14 cellular contexts compared by ENCODE assay signal in genomic region chr19:718251-719024, GRCh38. TPM values are rescaled to one million over a fixed set of nuclear protein-coding genes. Genes with fewer than 3 reads are reported as not detected.
DNase-seq lines count a peak whose midpoint lies in the region; ATAC-seq and TF ChIP-seq lines count a peak whose summit lies in the region.
"Had no signal": no experiment of that assay in that cellular context is flagged by ENCODE, and none has a peak within 500 bp of the region (broad histone marks: within the 10 kb centered on the region; RNA-seq: fewer than 3 reads in every experiment).

No MANE protein-coding gene starts in this region.

- H3K4me3 Mint-ChIP-seq in GM23338 = no peak overlapping the region

- H3K9me2 ChIP-seq in GM23338 (ENCODE audit: insufficient read depth) = no peaks in the 10 kb centered on the region

- H3K4me2 ChIP-seq in GM23338 = peak overlapping the region; percentile 72; the same call in 1 of the 2 replicates

- H3K4me1 ChIP-seq in GM23338 (ENCODE audit: insufficient read depth) = peaks cover 5% of the 10 kb centered on the region; the same call in 1 of the 2 replicates
- H3K4me1 ChIP-seq in sigmoid colon = peaks cover 0 to 28% (median 18%) of the 10 kb centered on the region in 4 donors
- H3K4me1 ChIP-seq: HAP-1, pancreas had no signal

- TF ChIP-seq CTCF in GM23338 (conservative IDR thresholded peaks at IDR 0.05; ENCODE audit: low read depth in 2 of 2) = no peak
- TF ChIP-seq CTCF in sigmoid colon (IDR thresholded peaks at IDR 0.05) = no peak

- H3K27me3 ChIP-seq in GM23338 (ENCODE audit: insufficient read depth) = peaks cover 7% of the 10 kb centered on the region; the same call in 1 of the 2 replicates
- peaks cover 4 to 31% (median 6%) of the 10 kb centered on the region in 3 donors for H3K27me3 ChIP-seq in sigmoid colon
- H3K27me3 ChIP-seq: pancreas had no signal

- H3K4me1 Mint-ChIP-seq in GM23338 = peaks cover 7% of the 10 kb centered on the region; the same call in 1 of the 3 replicates

- no peaks in the 10 kb centered on the region for H3K79me2 ChIP-seq in GM23338 (replicated peaks; ENCODE audit: insufficient read depth)

- H3K36me3 ChIP-seq in GM23338 (ENCODE audit: insufficient read depth) = no peaks in the 10 kb centered on the region
- no peaks in the 10 kb centered on the region for H3K36me3 ChIP-seq in sigmoid colon
- H3K36me3 ChIP-seq: HAP-1, left lung, pancreas had no signal

- TF ChIP-seq EP300 in sigmoid colon (IDR thresholded peaks at IDR 0.05) = no peak

- peaks cover 0 to 4% (median under 1%) of the 10 kb centered on the region in 4 donors for H3K9me3 ChIP-seq in sigmoid colon
- H3K9me3 ChIP-seq: left lung, pancreas had no signal

- H3K4me3 ChIP-seq in GM23338 = no peak overlapping the region; the same call in 1 of the 2 replicates
- peak overlapping the region in 1 of 4 donors; percentile 18 for H3K4me3 ChIP-seq in sigmoid colon
- H3K4me3 ChIP-seq: HAP-1, left lung, pancreas had no signal

- DNase-seq in GM23338 (ENCODE audit: low spot score) (peak; percentile 52), caudate nucleus (lab: John Stamatoyannopoulos, UW) (peak in 18 of 61 donors; percentile 11 to 59 (median 35)), left kidney (ENCODE audit: low read depth, low spot score) (peak; percentile 84), sigmoid colon (no peak), NCI-H1417 treated with DMSO at 0.1 percent for 48 hours (lab: John Stamatoyannopoulos, UW) (no peak), NCI-H774 (lab: John Stamatoyannopoulos, UW) (no peak)
- DNase-seq in activated CD4-positive, alpha-beta T cell treated with anti-CD3 and anti-CD28 coated beads for 48 hours = no peak
- DNase-seq: activated CD4-positive, alpha-beta T cell treated with anti-CD3 and anti-CD28 coated beads, Interleukin-2, amount 50 U/mL, for 1 hour; left lung; pancreas; stimulated activated CD8-positive, alpha-beta memory T cell treated with anti-CD3 and anti-CD28 coated beads, Interleukin-4, amount 100 ng/mL, for 48 hours had no signal

- H2AFZ ChIP-seq in GM23338 = no peak overlapping the region

- peaks cover 10% of the 10 kb centered on the region; the same call in 2 of the 3 replicates for H3K9me3 Mint-ChIP-seq in GM23338

- no peaks in the 10 kb centered on the region for H3F3A ChIP-seq in GM23338 (replicated peaks; ENCODE audit: low read depth)

- H4K20me1 ChIP-seq in GM23338 (replicated peaks; ENCODE audit: insufficient read depth) = no peaks in the 10 kb centered on the region

- WGBS in sigmoid colon, 2 donors = 50 to 55% methylated on average over 27 of the region's 27 CpGs

- no peak for TF ChIP-seq POLR2A in sigmoid colon (IDR thresholded peaks at IDR 0.05)

- ATAC-seq in GM23338 = peak; percentile 34
- ATAC-seq in HG02588 (IDR thresholded peaks at IDR 0.05; ENCODE audit: unreplicated experiment) = no peak

- no peak overlapping the region for H3K27ac ChIP-seq in GM23338 (ENCODE audit: low read depth)
- H3K27ac ChIP-seq in caudate nucleus (ENCODE audit: low read depth, low read length) = peak overlapping the region; percentile 92
- H3K27ac ChIP-seq in sigmoid colon = peak overlapping the region; percentile 52 to 75 (median 61)
- H3K27ac ChIP-seq: left lung, pancreas had no signal

- H3K27me3 Mint-ChIP-seq in GM23338 (ENCODE audit: insufficient read depth, low read depth, poor library complexity) = peaks cover 11% of the 10 kb centered on the region

- peak overlapping the region; percentile 70; the same call in 1 of the 2 replicates for H3K27ac Mint-ChIP-seq in GM23338

- intact Hi-C loops in sigmoid colon (cut with DNase I) = no loop called here

- peaks cover 4% of the 10 kb centered on the region; the same call in 1 of the 3 replicates for H3K36me3 Mint-ChIP-seq in GM23338 (ENCODE audit: low read depth)

TF ChIP-seq in GM23338, 12 proteins besides CTCF, POLR2A, EP300 and RAD21 (continues in another document):
- no peak for TF ChIP-seq EZH2 (IDR thresholded peaks at IDR 0.05; ENCODE audit: low read depth, unreplicated experiment)
- no peak for TF ChIP-seq EZH2phosphoT487 (IDR thresholded peaks at IDR 0.05; ENCODE audit: unreplicated experiment)
- TF ChIP-seq ZNF114 (CRISPR knock-in tag; IDR thresholded peaks at IDR 0.05) = no peak
- TF ChIP-seq JUNB (IDR thresholded peaks at IDR 0.05; ENCODE audit: unreplicated experiment) = no peak
- TF ChIP-seq POLR2AphosphoS5 (IDR thresholded peaks at IDR 0.05; ENCODE audit: low read depth) = no peak
- TF ChIP-seq ZNF462 (CRISPR knock-in tag; IDR thresholded peaks at IDR 0.05) = no peak
- no peak for TF ChIP-seq ZNF331 (CRISPR knock-in tag; IDR thresholded peaks at IDR 0.05; ENCODE audit: low read depth)

RNA-seq across cellular contexts. Expression of gene PALM, which starts 9.7 kb away (rescaled TPM):
- 21.7 and 26.1 TPM in 2 replicates for total RNA-seq in GM23338 (2014; rRNA removed; shearing (Covaris generic))
- 3.8 and 4.8 TPM in 2 replicates for polyA plus RNA-seq in GM23338 (2016; fragmentation: Nextera tagmentation; extraction: Ambion mirVana)
- 10 to 100 TPM; 30.4 to 91.4 (median 35.9) TPM for total RNA-seq in sigmoid colon
- polyA plus RNA-seq in sigmoid colon = 10 to 100 TPM in 2 of 3 donors, 1 to 10 TPM in 1; 3.0 to 21.0 (median 12.5) TPM
- total RNA-seq: T-helper 1 cell treated with Interleukin-12 subunit alpha and Interleukin-12 subunit beta and Interleukin-4 antibody, amounts not matched to agents 30 ng/mL and 1 ng/mL, for 36 hours had no signal

RNA-seq across cellular contexts. Expression of gene PRSS57, which starts 23.2 kb away (rescaled TPM):
- total RNA-seq in GM23338 (2014; rRNA removed; shearing (Covaris generic)) = not detected in 2 replicates
- polyA plus RNA-seq in GM23338 (2016; fragmentation: Nextera tagmentation; extraction: Ambion mirVana) = 0.21 and 0.34 TPM in 2 replicates
- not detected for total RNA-seq in sigmoid colon
- under 1 TPM in 1 of 3 donors, not detected in 2; 0.15 TPM for polyA plus RNA-seq in sigmoid colon
- total RNA-seq: left lung; pancreas; T-helper 1 cell treated with Interleukin-12 subunit alpha and Interleukin-12 subunit beta and Interleukin-4 antibody, amounts not matched to agents 30 ng/mL and 1 ng/mL, for 36 hours had no signal
- polyA plus RNA-seq: pancreas had no signal

RNA-seq across cellular contexts. Expression of gene MISP, which starts 32.5 kb away (rescaled TPM):
- 0.23 and 0.28 TPM in 2 replicates for total RNA-seq in GM23338 (2014; rRNA removed; shearing (Covaris generic))
- polyA plus RNA-seq in GM23338 (2016; fragmentation: Nextera tagmentation; extraction: Ambion mirVana) (0.27 and 0.40 TPM in 2 replicates), sigmoid colon (100 to 1,000 TPM; 266 to 456 (median 311) TPM)
- total RNA-seq in sigmoid colon = under 1 TPM in 1 of 4 donors, not detected in 3; 0.36 TPM
- total RNA-seq: T-helper 1 cell treated with Interleukin-12 subunit alpha and Interleukin-12 subunit beta and Interleukin-4 antibody, amounts not matched to agents 30 ng/mL and 1 ng/mL, for 36 hours had no signal

RNA-seq across cellular contexts. Expression of gene FSTL3, which starts 42.2 kb away (rescaled TPM):
- total RNA-seq in GM23338 (2014; rRNA removed; shearing (Covaris generic)) = 10.1 and 12.5 TPM in 2 replicates
- polyA plus RNA-seq in GM23338 (2016; fragmentation: Nextera tagmentation; extraction: Ambion mirVana) = 2.9 and 3.1 TPM in 2 replicates
- total RNA-seq in sigmoid colon = 100 to 1,000 TPM in 2 of 4 donors, 10 to 100 TPM in 2; 35.7 to 118 (median 107) TPM
- 10 to 100 TPM in 1 of 3 donors, 1 to 10 TPM in 2; 1.6 to 17.8 (median 6.0) TPM for polyA plus RNA-seq in sigmoid colon

RNA-seq across cellular contexts. Expression of gene RNF126, which starts 55.4 kb away (rescaled TPM):
- 80.5 and 112 TPM in 2 replicates for total RNA-seq in GM23338 (2014; rRNA removed; shearing (Covaris generic))
- 91.7 and 95.7 TPM in 2 replicates for polyA plus RNA-seq in GM23338 (2016; fragmentation: Nextera tagmentation; extraction: Ambion mirVana)
- total RNA-seq in sigmoid colon = 10 to 100 TPM; 39.2 to 57.1 (median 55.5) TPM
- polyA plus RNA-seq in sigmoid colon = 10 to 100 TPM; 33.5 to 58.8 (median 35.4) TPM

Comparison
In these comparisons a context has a peak if more than half of its experiments do, and no peak if none do; other contexts are left out.
1. DNase-seq: peak in GM23338 (single experiment) and left kidney (single experiment); none in sigmoid colon (single experiment), NCI-H1417 treated with DMSO at 0.1 percent for 48 hours (single experiment), NCI-H774 (single experiment) and activated CD4-positive, alpha-beta T cell treated with anti-CD3 and anti-CD28 coated beads for 48 hours (single experiment).